Comparison of ENCODE assay signal across 11 cellular contexts in genomic region chr11:113553235-113553634, GRCh38.
A peak's percentile ranks its signal among the peaks of the same experiment; 100 is the strongest.
DNase-seq lines count a peak whose midpoint lies in the region; ATAC-seq and TF ChIP-seq lines count a peak whose summit lies in the region.
"Had no signal": no experiment of that assay in that cellular context is flagged by ENCODE, and none has a peak within 500 bp of the region (broad histone marks: within the 10 kb centered on the region; RNA-seq: fewer than 3 reads in every experiment).

No MANE protein-coding gene starts in this region.

- no peak overlapping the region for H3K9ac ChIP-seq in SK-N-MC (ENCODE audit: insufficient read length)

- no peaks in the 10 kb centered on the region for H3K9me3 Mint-ChIP-seq in immature natural killer cell

- intact Hi-C loops in psoas muscle (cut with DNase I), result loop anchor here in 1 of 2 donors (10.0 kb wide), 1 partner anchor 182 kb away; no protein-coding TSS in a partner anchor

- ATAC-seq in psoas muscle, result peak in 3 of 4 donors; percentile 45 to 56 (median 47)
- ATAC-seq: activated CD8-positive, alpha-beta T cell treated with anti-CD3 and anti-CD28 coated beads, Interleukin-2, amount 10 ng/mL, durations not matched to agents 7 days and 5 days had no signal

- TF ChIP-seq CTCF in foreskin fibroblast (IDR thresholded peaks at IDR 0.05; ENCODE audit: low read depth, low read length) (no peak), psoas muscle (IDR thresholded peaks at IDR 0.05) (no peak)

- H3K4me1 ChIP-seq in psoas muscle, result no peaks in the 10 kb centered on the region

- H3K9me3 ChIP-seq in SK-N-MC (ENCODE audit: low read depth, low read length) (no peaks in the 10 kb centered on the region), psoas muscle (no peaks in the 10 kb centered on the region)
- H3K9me3 ChIP-seq: ascending aorta had no signal

- H3K36me3 ChIP-seq in SK-N-MC (ENCODE audit: insufficient read depth, low read length) (no peaks in the 10 kb centered on the region), psoas muscle (ENCODE audit: insufficient read depth in 1 of 2, low read depth in 1 of 2) (no peaks in the 10 kb centered on the region)
- H3K36me3 ChIP-seq: ascending aorta had no signal

- H3K4me3 ChIP-seq in SK-N-MC (0 out of 2 replicates have a peak overlapping the region, but pooled peaks have one; percentile 7), foreskin fibroblast (ENCODE audit: low read depth in 1 of 2, low read length in 2 of 2) (no peak overlapping the region), psoas muscle (no peak overlapping the region)
- H3K4me3 ChIP-seq: ascending aorta had no signal

- H3K4me1 Mint-ChIP-seq in immature natural killer cell, result no peaks in the 10 kb centered on the region

- no peak overlapping the region for H3K27ac ChIP-seq in SK-N-MC
- H3K27ac ChIP-seq in psoas muscle, result no peak overlapping the region
- H3K27ac ChIP-seq: ascending aorta had no signal

- 36 to 58% (median 47%) methylated on average over 8 of the region's 8 CpGs for WGBS in psoas muscle, 3 donors

- no peak overlapping the region for H3K4me3 Mint-ChIP-seq in immature natural killer cell
- H3K4me3 Mint-ChIP-seq: activated CD8-positive, alpha-beta T cell treated with anti-CD3 and anti-CD28 coated beads, Interleukin-2, amount 10 ng/mL, durations not matched to agents 7 days and 5 days had no signal

- H3K27me3 ChIP-seq in psoas muscle (ENCODE audit: insufficient read depth in 3 of 3, low read length in 2 of 3), result no peaks in the 10 kb centered on the region
- H3K27me3 ChIP-seq: ascending aorta had no signal

- no peaks in the 10 kb centered on the region for H3K36me3 Mint-ChIP-seq in immature natural killer cell

- no peak overlapping the region for H3K27ac Mint-ChIP-seq in immature natural killer cell
- H3K27ac Mint-ChIP-seq: activated CD8-positive, alpha-beta T cell treated with anti-CD3 and anti-CD28 coated beads, Interleukin-2, amount 10 ng/mL, durations not matched to agents 7 days and 5 days had no signal

- peaks cover 0 to 9% (median 2%) of the 10 kb centered on the region in 3 donors for H3K27me3 Mint-ChIP-seq in immature natural killer cell (ENCODE audit: low read depth in 3 of 3)

- DNase-seq in GM03348 (ENCODE audit: low spot score) (peak; percentile 91), SK-N-MC (ENCODE audit: low read depth, low spot score) (peak; percentile 39), foreskin fibroblast (peak; percentile 50 to 52), psoas muscle (peak in 1 of 2 donors; percentile 22), NCI-H187 (lab: John Stamatoyannopoulos, UW) (no peak), DMS 273 treated with DMSO at 0.1 percent for 48 hours (lab: John Stamatoyannopoulos, UW) (no peak), immature natural killer cell (no peak)
- no peak for DNase-seq in activated naive CD4-positive, alpha-beta T cell treated with anti-CD3 and anti-CD28 coated beads, Interleukin-2, amount 50 U/mL, for 16 hours
- DNase-seq: activated CD8-positive, alpha-beta T cell treated with anti-CD3 and anti-CD28 coated beads, Interleukin-2, amount 10 ng/mL, durations not matched to agents 7 days and 5 days; DND-41 had no signal

Comparison
In these comparisons a context has a peak if more than half of its experiments do, and no peak if none do; other contexts are left out.
1. DNase-seq: peak in GM03348 (single experiment), SK-N-MC (single experiment) and foreskin fibroblast (2 of 2); none in NCI-H187 (0 of 2), activated naive CD4-positive, alpha-beta T cell treated with anti-CD3 and anti-CD28 coated beads, Interleukin-2, amount 50 U/mL, for 16 hours (single experiment), DMS 273 treated with DMSO at 0.1 percent for 48 hours (single experiment) and immature natural killer cell (0 of 3).